In genomic region chr9:28688172-28688571, GRCh38 we compare ENCODE assay signal across 1 cellular context.
TF ChIP-seq lines count a peak whose summit lies in the region.

No MANE protein-coding gene starts in this region.

TF ChIP-seq in GM23338, 12 proteins besides CTCF, POLR2A, EP300 and RAD21 (continued from another document):
- no peak for TF ChIP-seq ZNF462 (CRISPR knock-in tag; IDR thresholded peaks at IDR 0.05)
- TF ChIP-seq POLR2AphosphoS5 (IDR thresholded peaks at IDR 0.05; ENCODE audit: low read depth): no peak
- TF ChIP-seq NANOG (IDR thresholded peaks at IDR 0.05; ENCODE audit: borderline replicate concordance): no peak
- TF ChIP-seq ZNF114 (CRISPR knock-in tag; IDR thresholded peaks at IDR 0.05): no peak
